Comparison of ENCODE assay signal across 18 cellular contexts in the genomic region with DNA sequence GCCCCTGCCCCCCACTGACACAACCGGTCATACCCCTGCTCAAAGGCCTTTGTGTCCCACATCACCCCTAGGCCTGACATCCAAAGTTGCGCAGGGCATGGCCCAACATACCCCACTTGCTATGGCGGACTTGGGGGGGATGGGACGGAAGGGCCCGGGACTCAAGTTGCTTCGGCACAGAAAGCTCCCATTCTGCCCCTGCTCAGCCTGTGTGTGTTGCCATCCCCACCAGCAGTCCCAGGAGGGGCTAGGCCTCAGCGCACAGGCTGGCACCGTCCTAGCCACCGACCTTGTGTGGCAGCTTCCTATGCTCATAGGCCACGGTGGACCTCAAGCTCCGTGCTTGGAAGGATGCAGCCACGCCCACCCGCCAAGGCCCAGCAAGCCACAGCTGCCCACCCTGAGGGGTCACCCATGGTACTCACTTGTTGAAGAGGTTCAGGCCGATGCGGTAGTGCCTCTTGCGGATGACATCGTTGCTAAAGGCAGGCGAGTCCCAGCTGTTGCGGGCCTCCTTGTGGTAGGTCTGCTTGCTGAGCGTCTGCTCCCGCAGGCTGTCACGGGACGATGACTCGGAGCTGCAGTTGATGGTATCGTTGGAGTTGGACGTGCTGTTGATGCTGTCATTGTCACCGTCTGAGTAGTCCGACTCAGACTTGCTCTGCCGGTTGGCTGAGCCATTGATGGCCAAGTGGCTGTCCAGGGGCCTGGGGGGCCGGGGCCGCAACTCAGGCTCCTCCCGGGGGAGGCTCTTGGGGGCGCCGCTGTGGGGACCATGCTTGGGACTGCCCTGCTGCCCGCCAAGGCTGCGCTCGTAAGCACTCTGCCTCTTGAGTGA.
DNase-seq lines count a peak whose midpoint lies in the region; ATAC-seq and TF ChIP-seq lines count a peak whose summit lies in the region.
"Had no signal": no experiment of that assay in that cellular context is flagged by ENCODE, and none has a peak within 500 bp of the region (broad histone marks: within the 10 kb centered on the region; RNA-seq: fewer than 3 reads in every experiment).

No MANE protein-coding gene starts in this region.

- no peaks in the 10 kb centered on the region; the same call in 1 of the 2 replicates for H3K27me3 Mint-ChIP-seq in HFFc6 (ENCODE audit: insufficient read depth)
- H3K27me3 Mint-ChIP-seq: activated naive CD8-positive, alpha-beta T cell treated with anti-CD3 and anti-CD28 coated beads, Interleukin-2, amount 10 ng/mL, durations not matched to agents 7 days and 5 days; T-helper 17 cell had no signal

- peak overlapping the region; percentile 60 for H3K27ac ChIP-seq in angular gyrus (ENCODE audit: low read depth, low read length)
- peak overlapping the region; percentile 56 for H3K27ac ChIP-seq in layer of hippocampus (ENCODE audit: low read depth, low read length)
- peak overlapping the region; percentile 17 for H3K27ac ChIP-seq in substantia nigra (ENCODE audit: low read depth, low read length, poor library complexity, severe bottlenecking)
- H3K27ac ChIP-seq: C4-2B, colonic mucosa had no signal

- H3K9me3 Mint-ChIP-seq in HFFc6 = no peaks in the 10 kb centered on the region
- H3K9me3 Mint-ChIP-seq: activated naive CD8-positive, alpha-beta T cell treated with anti-CD3 and anti-CD28 coated beads, Interleukin-2, amount 10 ng/mL, durations not matched to agents 7 days and 5 days; natural killer cell had no signal

- 0 out of 2 replicates have a peak, but pooled peaks have one; percentile 11 for TF ChIP-seq CTCF in HFFc6 (IDR thresholded peaks at IDR 0.05)
- TF ChIP-seq CTCF in foreskin fibroblast (IDR thresholded peaks at IDR 0.05; ENCODE audit: low read depth, low read length) = no peak

- peak overlapping the region; percentile 80; the same call in 1 of the 2 replicates for H3K27ac Mint-ChIP-seq in HFFc6
- H3K27ac Mint-ChIP-seq: activated naive CD8-positive, alpha-beta T cell treated with anti-CD3 and anti-CD28 coated beads, Interleukin-2, amount 10 ng/mL, durations not matched to agents 7 days and 5 days; T-helper 17 cell had no signal

- no peak for ATAC-seq in stimulated activated naive CD8-positive, alpha-beta T cell treated with anti-CD3 and anti-CD28 coated beads, Interleukin-15, Interleukin-2, amounts not matched to agents 100 U/mL and 50 U/mL, for 24 hours
- ATAC-seq: natural killer cell, T-helper 17 cell had no signal

- no peak for DNase-seq in HFFc6
- DNase-seq in substantia nigra (lab: John Stamatoyannopoulos, UW) = peak in 1 of 49 donors; percentile 39
- no peak for DNase-seq in stimulated activated naive CD8-positive, alpha-beta T cell treated with anti-CD3 and anti-CD28 coated beads, Interleukin-15, Interleukin-2, amounts not matched to agents 100 U/mL and 50 U/mL, for 24 hours
- no peak for DNase-seq in NCI-H2171 treated with DMSO at 0.1 percent for 48 hours (lab: John Stamatoyannopoulos, UW)
- no peak for DNase-seq in foreskin fibroblast
- DNase-seq: activated CD4-positive, alpha-beta T cell treated with anti-CD3 and anti-CD28 coated beads for 4 hours; activated naive CD8-positive, alpha-beta T cell treated with anti-CD3 and anti-CD28 coated beads, Interleukin-2, amount 10 ng/mL, durations not matched to agents 7 days and 5 days; colonic mucosa; DND-41; left lung; natural killer cell; NCI-H1436 treated with DMSO at 0.1 percent for 48 hours; NCI-H510A; stimulated activated naive CD4-positive, alpha-beta T cell treated with Interleukin-2 at 50 U/mL for 16 hours; T-helper 17 cell had no signal

- peaks cover 14% of the 10 kb centered on the region for H3K4me1 Mint-ChIP-seq in HFFc6 (ENCODE audit: low read depth)

- no peaks in the 10 kb centered on the region for H3K36me3 Mint-ChIP-seq in HFFc6 (ENCODE audit: low read depth)

- no peak overlapping the region for H3K4me3 ChIP-seq in foreskin fibroblast (ENCODE audit: low read depth in 1 of 2, low read length in 2 of 2)
- H3K4me3 ChIP-seq: colonic mucosa, left lung had no signal

- H3K27me3 ChIP-seq in layer of hippocampus (ENCODE audit: control insufficient read depth, insufficient read depth, low read length) = no peaks in the 10 kb centered on the region
- H3K27me3 ChIP-seq: colonic mucosa, left lung had no signal

- H3K4me3 Mint-ChIP-seq in HFFc6 = no peak overlapping the region; the same call in 1 of the 2 replicates
- H3K4me3 Mint-ChIP-seq: activated naive CD8-positive, alpha-beta T cell treated with anti-CD3 and anti-CD28 coated beads, Interleukin-2, amount 10 ng/mL, durations not matched to agents 7 days and 5 days; natural killer cell; T-helper 17 cell had no signal
